Comparison of ENCODE assay signal across 19 cellular contexts in genomic region chr12:21933656-21934055, GRCh38. TPM values are rescaled to one million over a fixed set of nuclear protein-coding genes. Genes with fewer than 3 reads are reported as not detected.
A peak's percentile ranks its signal among the peaks of the same experiment; 100 is the strongest.
DNase-seq lines count a peak whose midpoint lies in the region; ATAC-seq, FAIRE-seq and TF ChIP-seq lines count a peak whose summit lies in the region.
"Had no signal": no experiment of that assay in that cellular context is flagged by ENCODE, and none has a peak within 500 bp of the region (broad histone marks: within the 10 kb centered on the region; RNA-seq: fewer than 3 reads in every experiment).

No MANE protein-coding gene starts in this region.

- ATAC-seq in left lobe of liver (peak; percentile 73), HG03565 (IDR thresholded peaks at IDR 0.05; ENCODE audit: unreplicated experiment) (no peak)
- ATAC-seq in stimulated activated memory B cell treated with anti-CD40 and anti-IgM and Interleukin-4, amounts not matched to agents 10 μg/mL and 1 μg/mL and 100 μg/mL, for 72 hours: no peak
- ATAC-seq: GM23338 had no signal

- H3K9me3 ChIP-seq in uterus: no peaks in the 10 kb centered on the region
- H3K9me3 ChIP-seq: Caco-2 had no signal

- TF ChIP-seq CTCF in bronchial epithelial cell (IDR thresholded peaks at IDR 0.05; ENCODE audit: insufficient read depth, low read length, severe bottlenecking) (no peak), uterus (IDR thresholded peaks at IDR 0.05) (no peak)

- no peak overlapping the region for H3K4me3 Mint-ChIP-seq in stimulated activated memory B cell treated with anti-CD40 and anti-IgM and Interleukin-4, amounts not matched to agents 10 μg/mL and 1 μg/mL and 100 μg/mL, for 72 hours
- H3K4me3 Mint-ChIP-seq: CD4-positive, alpha-beta T cell; GM23338 had no signal

- H3K27ac Mint-ChIP-seq in stimulated activated memory B cell treated with anti-CD40 and anti-IgM and Interleukin-4, amounts not matched to agents 10 μg/mL and 1 μg/mL and 100 μg/mL, for 72 hours: no peak overlapping the region
- H3K27ac Mint-ChIP-seq: CD4-positive, alpha-beta T cell; GM23338 had no signal

- H3K36me3 Mint-ChIP-seq in stimulated activated memory B cell treated with anti-CD40 and anti-IgM and Interleukin-4, amounts not matched to agents 10 μg/mL and 1 μg/mL and 100 μg/mL, for 72 hours: no peaks in the 10 kb centered on the region

- H3K36me3 ChIP-seq in bronchial epithelial cell (ENCODE audit: control insufficient read depth, insufficient read depth, low read length): no peaks in the 10 kb centered on the region
- H3K36me3 ChIP-seq in uterus: no peaks in the 10 kb centered on the region

- peaks cover 0 to under 1% of the 10 kb centered on the region in 2 donors for H3K4me1 ChIP-seq in uterus
- H3K4me1 ChIP-seq: Caco-2 had no signal

- H3K4me1 Mint-ChIP-seq in stimulated activated memory B cell treated with anti-CD40 and anti-IgM and Interleukin-4, amounts not matched to agents 10 μg/mL and 1 μg/mL and 100 μg/mL, for 72 hours: no peaks in the 10 kb centered on the region
- H3K4me1 Mint-ChIP-seq: GM23338 had no signal

- no peak overlapping the region for H3K27ac ChIP-seq in uterus
- H3K27ac ChIP-seq: C4-2B, HL-60 had no signal

- intact Hi-C loops in uterus (cut with DNase I; ENCODE audit: low total_unique reads): no loop called here

- no peaks in the 10 kb centered on the region for H3K27me3 Mint-ChIP-seq in stimulated activated memory B cell treated with anti-CD40 and anti-IgM and Interleukin-4, amounts not matched to agents 10 μg/mL and 1 μg/mL and 100 μg/mL, for 72 hours

- no peaks in the 10 kb centered on the region for H3K9me3 Mint-ChIP-seq in stimulated activated memory B cell treated with anti-CD40 and anti-IgM and Interleukin-4, amounts not matched to agents 10 μg/mL and 1 μg/mL and 100 μg/mL, for 72 hours
- H3K9me3 Mint-ChIP-seq: GM23338 had no signal

- H3K4me3 ChIP-seq in bronchial epithelial cell (ENCODE audit: low read depth, low read length) (no peak overlapping the region), uterus (no peak overlapping the region)
- H3K4me3 ChIP-seq: GM23338 had no signal

- TF ChIP-seq POLR2A in uterus (IDR thresholded peaks at IDR 0.05): no peak

- peak; percentile 47 for DNase-seq in HCEC 1CT
- peak; percentile 81 for DNase-seq in bronchial epithelial cell (ENCODE audit: low read depth)
- no peak for DNase-seq in left lobe of liver (ENCODE audit: low spot score)
- no peak for DNase-seq in stimulated activated CD8-positive, alpha-beta memory T cell treated with anti-CD3 and anti-CD28 coated beads, Interleukin-4, amount 100 ng/mL, for 48 hours
- DNase-seq in uterus: no peak
- DNase-seq: AML-193; Caco-2; CD4-positive, alpha-beta T cell had no signal

- no peak for FAIRE-seq in bronchial epithelial cell (lab: Jason Lieb, UNC)
- FAIRE-seq: A204.1, D721Med, G401.6, GM12891, GM19239, H54 had no signal

- H3K27me3 ChIP-seq in bronchial epithelial cell (ENCODE audit: control insufficient read depth, insufficient read depth, low read length) (no peaks in the 10 kb centered on the region), uterus (no peaks in the 10 kb centered on the region)

RNA-seq across cellular contexts. Expression of gene ABCC9, which starts 7.6 kb away (rescaled TPM):
- total RNA-seq in bronchial epithelial cell: 0.79 and 2.4 TPM in 2 replicates
- total RNA-seq in left lobe of liver: 65.9 TPM
- total RNA-seq in uterus: 100 to 1,000 TPM in 2 of 4 donors, 10 to 100 TPM in 2; 39.7 to 118 (median 78.4) TPM
- total RNA-seq: CD4-positive, alpha-beta T cell; GM23338 had no signal

Comparison
In these comparisons a context has a peak if more than half of its experiments do, and no peak if none do; other contexts are left out.
1. DNase-seq: peak in HCEC 1CT (single experiment) and bronchial epithelial cell (single experiment); none in left lobe of liver (single experiment), stimulated activated CD8-positive, alpha-beta memory T cell treated with anti-CD3 and anti-CD28 coated beads, Interleukin-4, amount 100 ng/mL, for 48 hours (single experiment) and uterus (0 of 2).
2. RNA of gene ABCC9, which starts 7.6 kb away (total RNA-seq): 39.7 to 118 TPM in uterus and 65.9 TPM in left lobe of liver (single experiment); 0.79 to 2.4 TPM in bronchial epithelial cell; every median in the first group is over 10 times any median in the second.